ENCODE assay signal across 11 cellular contexts in the genomic region with DNA sequence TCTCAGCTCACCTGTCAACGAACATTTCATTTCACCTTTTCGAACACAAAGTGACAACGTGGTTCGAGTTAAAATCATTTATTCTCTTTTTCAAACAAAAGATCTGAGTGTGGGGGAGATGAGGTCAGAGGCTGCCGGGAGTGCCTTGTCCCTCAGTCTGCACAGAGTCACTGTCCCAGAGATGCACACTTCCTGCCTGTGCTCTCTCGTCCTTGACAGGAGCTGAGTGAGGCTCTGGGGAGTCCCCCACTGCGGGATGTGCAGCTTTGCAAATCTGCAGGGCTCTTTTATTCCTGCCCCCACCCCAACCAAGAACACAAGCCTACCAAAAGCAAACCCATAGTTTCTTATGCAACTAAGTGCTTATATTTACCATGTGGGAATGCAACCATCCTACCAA.
A peak's percentile ranks its signal among the peaks of the same experiment; 100 is the strongest.
DNase-seq lines count a peak whose midpoint lies in the region; ATAC-seq and TF ChIP-seq lines count a peak whose summit lies in the region.
"Had no signal": no experiment of that assay in that cellular context is flagged by ENCODE, and none has a peak within 500 bp of the region (broad histone marks: within the 10 kb centered on the region; RNA-seq: fewer than 3 reads in every experiment).

No MANE protein-coding gene starts in this region.

- no peak for TF ChIP-seq CTCF in PC-9 (conservative IDR thresholded peaks at IDR 0.05)
- TF ChIP-seq CTCF in Calu3 (IDR thresholded peaks at IDR 0.05; ENCODE audit: unreplicated experiment), result no peak
- no peak for TF ChIP-seq CTCF in heart right ventricle (IDR thresholded peaks at IDR 0.05)

- H3K79me2 ChIP-seq in PC-9 (ENCODE audit: low read depth), result no peaks in the 10 kb centered on the region

- no peak overlapping the region for H2AFZ ChIP-seq in PC-9

- H3K36me3 Mint-ChIP-seq in memory B cell (peaks cover 6% of the 10 kb centered on the region), Calu3 (ENCODE audit: insufficient read depth, unreplicated experiment) (no peaks in the 10 kb centered on the region)

- no peaks in the 10 kb centered on the region for H3K9me3 ChIP-seq in PC-9 (ENCODE audit: insufficient read depth, low read depth)
- H3K9me3 ChIP-seq in heart right ventricle, result peaks cover 0 to 25% (median 4%) of the 10 kb centered on the region in 11 donors
- H3K9me3 ChIP-seq: HAP-1, psoas muscle had no signal

- H3K27ac ChIP-seq in PC-9 (no peak overlapping the region), heart right ventricle (no peak overlapping the region)
- H3K27ac ChIP-seq: psoas muscle had no signal

- H3K4me1 Mint-ChIP-seq in memory B cell (peaks cover 7% of the 10 kb centered on the region), Calu3 (ENCODE audit: low read depth, unreplicated experiment) (no peaks in the 10 kb centered on the region)
- H3K4me1 Mint-ChIP-seq: central memory CD8-positive, alpha-beta T cell had no signal

- H3K4me3 Mint-ChIP-seq in memory B cell (no peak overlapping the region), Calu3 (ENCODE audit: low read depth, unreplicated experiment) (no peak overlapping the region)
- H3K4me3 Mint-ChIP-seq: central memory CD8-positive, alpha-beta T cell had no signal

- no peaks in the 10 kb centered on the region for H3K27me3 Mint-ChIP-seq in memory B cell
- no peaks in the 10 kb centered on the region for H3K27me3 Mint-ChIP-seq in Calu3 (ENCODE audit: unreplicated experiment)
- H3K27me3 Mint-ChIP-seq: central memory CD8-positive, alpha-beta T cell had no signal

- H3K4me2 ChIP-seq in PC-9, result no peak overlapping the region

- H3K9me3 Mint-ChIP-seq in memory B cell (peaks cover 6% of the 10 kb centered on the region), Calu3 (ENCODE audit: low read depth, unreplicated experiment) (peaks cover 11% of the 10 kb centered on the region)
- H3K9me3 Mint-ChIP-seq: central memory CD8-positive, alpha-beta T cell had no signal

- H3K9me2 ChIP-seq in PC-9 (ENCODE audit: insufficient read depth), result no peaks in the 10 kb centered on the region

- CTCF ChIA-PET in PC-9 (lab: Charles Lee), result no interaction called here
- CTCF ChIA-PET in Calu3 (lab: Charles Lee), result no interaction called here

- POLR2A ChIA-PET in PC-9 (lab: Charles Lee; ENCODE audit: unreplicated experiment), result no interaction called here

- peaks cover 78% of the 10 kb centered on the region for H3K27me3 ChIP-seq in PC-9 (ENCODE audit: insufficient read depth, low read depth)
- H3K27me3 ChIP-seq in heart right ventricle, result peaks cover 0 to 4% (median 0%) of the 10 kb centered on the region in 7 donors

- H3K36me3 ChIP-seq in PC-9 (ENCODE audit: low read depth) (no peaks in the 10 kb centered on the region), heart right ventricle (no peaks in the 10 kb centered on the region)
- H3K36me3 ChIP-seq: HAP-1 had no signal

- no peak overlapping the region for H3K27ac Mint-ChIP-seq in memory B cell
- H3K27ac Mint-ChIP-seq in Calu3 (ENCODE audit: unreplicated experiment), result no peak overlapping the region

- 52% methylated on average over 7 of the region's 7 CpGs for WGBS in heart right ventricle, 2 donors

- ATAC-seq in GM18868 (IDR thresholded peaks at IDR 0.05; ENCODE audit: unreplicated experiment) (peak; percentile 99), GM21576 (IDR thresholded peaks at IDR 0.05; ENCODE audit: unreplicated experiment) (peak; percentile 99), HG03108 (IDR thresholded peaks at IDR 0.05; ENCODE audit: unreplicated experiment) (peak; percentile 100), memory B cell (ENCODE audit: low read depth) (peak; percentile 87), heart right ventricle (no peak)
- ATAC-seq: psoas muscle had no signal

- DNase-seq in memory B cell (ENCODE audit: low spot score in 2 of 2) (no peak), PC-9 (no peak), Calu3 (no peak), heart right ventricle (no peak)
- no peak for DNase-seq in stimulated activated CD8-positive, alpha-beta memory T cell treated with anti-CD3 and anti-CD28 coated beads, Interleukin-4, amount 100 ng/mL, for 48 hours
- DNase-seq: psoas muscle had no signal

- intact Hi-C loops in PC-9 (cut with micrococcal nuclease; ENCODE audit: unreplicated experiment) (no loop called here), Calu3 (cut with micrococcal nuclease; ENCODE audit: unreplicated experiment) (no loop called here), heart right ventricle (cut with DNase I) (no loop called here)

- H4K20me1 ChIP-seq in PC-9 (ENCODE audit: insufficient read depth), result no peaks in the 10 kb centered on the region

- BruUV-seq in PC-9 (replicated peaks; lab: Mats Ljungman, UMichigan), result no TSS peak
- no TSS peak for BruUV-seq in Calu3 (replicated peaks; lab: Mats Ljungman, UMichigan)

- no peaks in the 10 kb centered on the region for H3K4me1 ChIP-seq in PC-9 (replicated peaks; ENCODE audit: insufficient read depth)
- H3K4me1 ChIP-seq in heart right ventricle, result no peaks in the 10 kb centered on the region
- H3K4me1 ChIP-seq: HAP-1, psoas muscle had no signal

- H3F3A ChIP-seq in PC-9 (ENCODE audit: insufficient read depth, low read depth), result no peaks in the 10 kb centered on the region

- H3K4me3 ChIP-seq in PC-9, result no peak overlapping the region
- no peak overlapping the region for H3K4me3 ChIP-seq in heart right ventricle
- H3K4me3 ChIP-seq: HAP-1, psoas muscle had no signal

Comparison
In these comparisons a context has a peak if more than half of its experiments do, and no peak if none do; other contexts are left out.
1. ATAC-seq: peak in GM18868 (single experiment), GM21576 (single experiment), HG03108 (single experiment) and memory B cell (single experiment); none in heart right ventricle (0 of 8).